In the genomic region with DNA sequence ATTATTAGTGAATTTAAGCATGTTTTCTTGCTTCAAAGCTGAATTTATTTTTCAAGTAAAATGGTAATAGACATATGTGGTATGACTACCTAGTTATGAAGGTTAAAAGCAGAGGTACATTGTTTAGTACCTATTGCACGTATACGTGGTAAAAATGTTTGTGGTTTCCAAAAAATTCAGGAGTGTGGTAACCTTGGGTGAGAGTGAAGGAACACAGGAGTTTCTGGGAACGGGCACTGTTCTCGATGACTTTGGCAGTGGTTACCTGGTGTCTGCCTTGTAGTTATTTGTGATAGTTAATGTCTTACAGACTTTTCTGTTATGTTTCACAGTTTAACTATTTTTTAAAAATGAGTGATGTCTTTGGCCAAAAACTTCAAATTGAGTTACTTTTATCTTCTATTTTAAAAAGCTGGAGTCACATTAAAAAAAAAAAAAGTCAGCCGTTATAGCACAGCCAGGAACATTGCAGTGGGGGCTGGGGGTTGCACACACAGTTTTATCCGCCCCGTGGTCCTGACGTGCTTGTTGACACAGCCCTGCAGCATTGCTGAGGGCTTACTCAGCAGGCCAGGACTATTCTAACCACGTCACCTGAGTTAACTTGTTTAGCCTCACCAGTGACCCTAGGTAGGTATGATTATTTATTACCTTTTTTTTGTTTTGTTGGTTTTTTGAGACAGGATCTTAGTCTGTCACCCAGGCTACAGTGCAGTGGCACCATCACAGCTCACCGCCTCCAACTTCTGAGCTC, we compare ENCODE assay signal across 1 cellular context.
TF ChIP-seq lines count a peak whose summit lies in the region.

No MANE protein-coding gene starts in this region.

TF ChIP-seq in A549, 52 proteins besides CTCF, POLR2A, EP300 and RAD21 (continued from another document):
- TF ChIP-seq, protein P1, sequence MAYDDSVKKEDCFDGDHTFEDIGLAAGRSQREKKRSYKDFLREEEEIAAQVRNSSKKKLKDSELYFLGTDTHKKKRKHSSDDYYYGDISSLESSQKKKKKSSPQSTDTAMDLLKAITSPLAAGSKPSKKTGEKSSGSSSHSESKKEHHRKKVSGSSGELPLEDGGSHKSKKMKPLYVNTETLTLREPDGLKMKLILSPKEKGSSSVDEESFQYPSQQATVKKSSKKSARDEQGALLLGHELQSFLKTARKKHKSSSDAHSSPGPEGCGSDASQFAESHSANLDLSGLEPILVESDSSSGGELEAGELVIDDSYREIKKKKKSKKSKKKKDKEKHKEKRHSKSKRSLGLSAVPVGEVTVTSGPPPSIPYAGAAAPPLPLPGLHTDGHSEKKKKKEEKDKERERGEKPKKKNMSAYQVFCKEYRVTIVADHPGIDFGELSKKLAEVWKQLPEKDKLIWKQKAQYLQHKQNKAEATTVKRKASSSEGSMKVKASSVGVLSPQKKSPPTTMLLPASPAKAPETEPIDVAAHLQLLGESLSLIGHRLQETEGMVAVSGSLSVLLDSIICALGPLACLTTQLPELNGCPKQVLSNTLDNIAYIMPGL (CRISPR knock-in tag; IDR thresholded peaks at IDR 0.05; ENCODE audit: borderline replicate concordance): no peak
